In the genomic region with DNA sequence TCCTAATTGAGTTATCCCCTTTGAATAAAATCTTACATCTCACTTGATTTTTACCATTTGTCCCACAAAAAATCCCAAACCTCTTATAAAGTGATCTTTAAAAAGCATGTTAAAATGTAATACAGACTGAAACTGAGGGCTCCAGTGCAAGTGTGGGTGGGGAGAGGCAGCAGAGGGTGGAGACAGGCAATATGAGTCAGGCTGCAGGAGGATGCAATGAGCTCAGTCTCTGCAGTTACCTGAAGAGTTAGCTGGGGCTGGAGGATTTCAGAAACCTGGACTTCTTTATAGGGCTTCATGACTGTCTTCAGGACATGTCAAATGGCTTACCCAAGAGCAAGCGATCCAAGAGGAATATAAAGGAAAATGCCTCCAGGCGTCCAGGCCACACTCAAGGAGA, we compare ENCODE assay signal across 10 cellular contexts. TPM values are rescaled to one million over a fixed set of nuclear protein-coding genes. Genes with fewer than 3 reads are reported as not detected.
A peak's percentile ranks its signal among the peaks of the same experiment; 100 is the strongest.
DNase-seq lines count a peak whose midpoint lies in the region; ATAC-seq and TF ChIP-seq lines count a peak whose summit lies in the region.
"Had no signal": no experiment of that assay in that cellular context is flagged by ENCODE, and none has a peak within 500 bp of the region (broad histone marks: within the 10 kb centered on the region; RNA-seq: fewer than 3 reads in every experiment).

No MANE protein-coding gene starts in this region.

- no peak for TF ChIP-seq POLR2A in transverse colon (IDR thresholded peaks at IDR 0.05)

- no peaks in the 10 kb centered on the region for H3K9me3 ChIP-seq in transverse colon

- no peaks in the 10 kb centered on the region for H3K27me3 ChIP-seq in transverse colon

- peak; percentile 7 to 30 for DNase-seq in activated CD4-positive, alpha-beta T cell treated with anti-CD3 and anti-CD28 coated beads, Interleukin-2, amount 50 U/mL, for 24 hours (ENCODE audit: low read depth in 1 of 2, low spot score in 1 of 2)
- peak; percentile 26 for DNase-seq in choroid plexus epithelial cell (ENCODE audit: low read depth)
- peak; percentile 12 to 24 for DNase-seq in stimulated activated CD4-positive, alpha-beta T cell treated with anti-CD3 and anti-CD28 coated beads, Interleukin-4, amount 100 ng/mL, for 48 hours (ENCODE audit: low read depth in 2 of 2)
- no peak for DNase-seq in NCI-H1105 treated with DMSO at 0.1 percent for 48 hours (lab: John Stamatoyannopoulos, UW)
- no peak for DNase-seq in Right ventricle myocardium inferior (ENCODE audit: missing footprints)
- no peak for DNase-seq in transverse colon
- DNase-seq in HuH-7.5 (ENCODE audit: low spot score), result no peak
- DNase-seq: mesendoderm, SHP77 had no signal

- TF ChIP-seq CTCF in choroid plexus epithelial cell (conservative IDR thresholded peaks at IDR 0.05; ENCODE audit: low read depth, low read length) (no peak), transverse colon (IDR thresholded peaks at IDR 0.05) (no peak)

- ATAC-seq in GM21717 (IDR thresholded peaks at IDR 0.05; ENCODE audit: unreplicated experiment), result peak; percentile 77
- ATAC-seq in Right ventricle myocardium inferior, result no peak

- no peaks in the 10 kb centered on the region for H3K36me3 ChIP-seq in transverse colon

- in situ Hi-C loops in transverse colon (cut with MboI; ENCODE audit: low pct_ligation_motif_present in 1 of 4, low pct_unique_long_range_greater_than_20kb in 1 of 4, low sequenced_read_pairs in 3 of 4), result no loop called here

- WGBS in transverse colon (ENCODE audit: low coverage in 1 of 2), 2 donors, result 83 to 94% methylated on average over 2 of the region's 2 CpGs

- H3K4me3 ChIP-seq in choroid plexus epithelial cell (ENCODE audit: low read depth, low read length) (no peak overlapping the region), transverse colon (no peak overlapping the region)

- intact Hi-C loops in Right ventricle myocardium inferior (cut with DNase I) (no loop called here), transverse colon (cut with DNase I; ENCODE audit: low total_unique reads) (no loop called here)

- no peaks in the 10 kb centered on the region for H3K4me1 ChIP-seq in transverse colon

- H3K27ac ChIP-seq in transverse colon, result peak overlapping the region in 1 of 4 donors; percentile 37

- no peak for TF ChIP-seq EP300 in transverse colon (IDR thresholded peaks at IDR 0.05; ENCODE audit: low read depth)

RNA-seq across cellular contexts. Expression of a gene that starts 14.3 kb away (rescaled TPM):
- total RNA-seq in Right ventricle myocardium inferior, result 1.7 TPM
- total RNA-seq in transverse colon, result 1 to 10 TPM in 1 of 4 donors, under 1 TPM in 1, not detected in 2; 0.68 to 1.7 TPM

Comparison
In these comparisons a context has a peak if more than half of its experiments do, and no peak if none do; other contexts are left out.
1. DNase-seq: peak in activated CD4-positive, alpha-beta T cell treated with anti-CD3 and anti-CD28 coated beads, Interleukin-2, amount 50 U/mL, for 24 hours (2 of 2), choroid plexus epithelial cell (single experiment) and stimulated activated CD4-positive, alpha-beta T cell treated with anti-CD3 and anti-CD28 coated beads, Interleukin-4, amount 100 ng/mL, for 48 hours (2 of 2); none in NCI-H1105 treated with DMSO at 0.1 percent for 48 hours (single experiment), Right ventricle myocardium inferior (single experiment), transverse colon (single experiment) and HuH-7.5 (single experiment).